17 cellular contexts compared by ENCODE assay signal in the genomic region with DNA sequence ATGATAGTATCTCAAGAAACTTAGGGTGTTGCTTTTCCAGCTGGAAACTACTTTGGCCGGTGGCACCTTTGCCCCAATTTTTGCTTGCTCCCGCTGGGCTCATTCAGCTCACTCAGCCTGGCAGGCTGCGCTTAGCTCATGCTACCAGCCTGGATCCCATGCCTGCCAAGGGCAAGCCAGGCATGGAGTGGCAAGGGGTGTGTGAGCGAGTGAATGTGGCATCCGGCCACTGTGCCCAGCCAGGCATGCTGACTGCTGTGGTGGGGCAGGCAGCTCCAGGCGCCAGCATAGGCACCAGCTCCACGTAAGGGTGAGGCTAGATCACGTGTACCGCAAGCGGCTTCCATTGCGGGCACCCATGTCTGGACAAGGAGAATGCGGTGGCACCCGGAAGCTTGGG. TPM values are rescaled to one million over a fixed set of nuclear protein-coding genes. Genes with fewer than 3 reads are reported as not detected.
DNase-seq lines count a peak whose midpoint lies in the region; ATAC-seq and TF ChIP-seq lines count a peak whose summit lies in the region.
"Had no signal": no experiment of that assay in that cellular context is flagged by ENCODE, and none has a peak within 500 bp of the region (broad histone marks: within the 10 kb centered on the region; RNA-seq: fewer than 3 reads in every experiment).

No MANE protein-coding gene starts in this region.

- H3K27me3 ChIP-seq in trophoblast cell (ENCODE audit: insufficient read depth, low read length) (no peaks in the 10 kb centered on the region), spleen (replicated peaks in 1 of 7) (no peaks in the 10 kb centered on the region), adrenal gland (no peaks in the 10 kb centered on the region)
- H3K27me3 ChIP-seq: BLaER1 had no signal

- no peak overlapping the region for H3K23ac ChIP-seq in trophoblast cell (ENCODE audit: low read length)

- TF ChIP-seq CTCF in spleen (IDR thresholded peaks at IDR 0.05 in 8 of 11, conservative IDR thresholded peaks at IDR 0.05 in 3 of 11): no peak
- TF ChIP-seq CTCF in adrenal gland (IDR thresholded peaks at IDR 0.05): no peak

- H4K12ac ChIP-seq in trophoblast cell (ENCODE audit: low read depth, low read length): no peak overlapping the region

- no peak overlapping the region for H3K4me2 ChIP-seq in trophoblast cell (ENCODE audit: low read length)
- H3K4me2 ChIP-seq: BLaER1 had no signal

- H3K18ac ChIP-seq in trophoblast cell (ENCODE audit: low read length): no peak overlapping the region

- no peak overlapping the region for H3K9ac ChIP-seq in trophoblast cell (ENCODE audit: low read length)
- H3K9ac ChIP-seq: BLaER1 had no signal

- no peaks in the 10 kb centered on the region for H3K79me2 ChIP-seq in trophoblast cell (ENCODE audit: control insufficient read depth, insufficient read depth, low read length, poor library complexity)

- no peak overlapping the region for H2BK5ac ChIP-seq in trophoblast cell (ENCODE audit: low read depth, low read length, poor library complexity)

- H3K36me3 ChIP-seq in trophoblast cell (ENCODE audit: control insufficient read depth in 1 of 2, insufficient read depth in 2 of 2, low read length in 2 of 2) (peaks cover 50 to 74% of the 10 kb centered on the region in 2 experiments), spleen (peaks cover 0 to 100% (median 94%) of the 10 kb centered on the region in 6 donors), adrenal gland (replicated peaks in 1 of 2) (peaks cover 0 to 90% of the 10 kb centered on the region in 2 donors)

- H4K91ac ChIP-seq in trophoblast cell (ENCODE audit: low read depth, low read length): no peak overlapping the region

- H3K9me3 ChIP-seq in trophoblast cell (ENCODE audit: insufficient read depth, low read depth, low read length) (peaks cover 2% of the 10 kb centered on the region), spleen (no peaks in the 10 kb centered on the region), adrenal gland (replicated peaks in 1 of 3) (no peaks in the 10 kb centered on the region)
- H3K9me3 ChIP-seq: BLaER1, Caco-2, HAP-1 had no signal

- intact Hi-C loops in Right ventricle myocardium inferior (cut with DNase I): no loop called here
- intact Hi-C loops in cardiac septum (cut with DNase I): no loop called here
- intact Hi-C loops in spleen (cut with DNase I; ENCODE audit: low total_unique reads): no loop called here
- intact Hi-C loops in adrenal gland (cut with DNase I): no loop called here

- H3K4me3 ChIP-seq in trophoblast cell (ENCODE audit: low read depth, low read length) (peak overlapping the region; percentile 24), spleen (no peak overlapping the region), adrenal gland (no peak overlapping the region)
- H3K4me3 ChIP-seq: BLaER1, HAP-1 had no signal

- H4K8ac ChIP-seq in trophoblast cell (ENCODE audit: low read depth, low read length): no peak overlapping the region

- H3K4ac ChIP-seq in trophoblast cell (ENCODE audit: low read depth, low read length): no peak overlapping the region

- no peak overlapping the region for H3K27ac ChIP-seq in trophoblast cell (ENCODE audit: low read depth, low read length)
- no peak overlapping the region for H3K27ac ChIP-seq in spleen
- no peak overlapping the region for H3K27ac ChIP-seq in adrenal gland
- H3K27ac ChIP-seq: 22Rv1, BLaER1, C4-2B had no signal

- H2BK120ac ChIP-seq in trophoblast cell (ENCODE audit: insufficient read depth, low read length, poor library complexity): no peak overlapping the region

- no peak overlapping the region for H2AK5ac ChIP-seq in trophoblast cell (ENCODE audit: low read length)

- ATAC-seq in Right ventricle myocardium inferior: no peak
- ATAC-seq: CD8-positive, alpha-beta T cell had no signal

- H2BK12ac ChIP-seq in trophoblast cell (ENCODE audit: low read length): no peak overlapping the region

- no peak overlapping the region for H2AFZ ChIP-seq in trophoblast cell (ENCODE audit: insufficient read depth, low read length, poor library complexity)

- no CpG with 5 or more reads among the region's 13 CpGs for WGBS in trophoblast cell (ENCODE audit: extremely low coverage, insufficient coverage, insufficient read length)
- WGBS in spleen, 5 donors: 97 to 100% (median 99%) methylated on average over 1 to 13 of the region's 13 CpGs
- WGBS in adrenal gland, 4 donors: 96 to 98% (median 97%) methylated on average over 5 to 13 of the region's 13 CpGs

- TF ChIP-seq POLR2A in spleen (IDR thresholded peaks at IDR 0.05) (no peak), erythroblast (IDR thresholded peaks at IDR 0.05; ENCODE audit: low read length) (no peak), adrenal gland (IDR thresholded peaks at IDR 0.05) (no peak)

- DNase-seq in Right ventricle myocardium inferior (ENCODE audit: missing footprints) (peak; percentile 41), cardiac septum (ENCODE audit: low spot score) (no peak), trophoblast cell (no peak), spleen (peak; percentile 53), erythroblast (lab: John Stamatoyannopoulos, UW) (no peak), adrenal gland (no peak)
- DNase-seq: Caco-2; CD4-positive, CD25-positive, alpha-beta regulatory T cell; CD8-positive, alpha-beta T cell; DMS153; DND-41; GOT3; HFFc6 had no signal

- H3K14ac ChIP-seq in trophoblast cell (ENCODE audit: low read length): no peak overlapping the region

- H3K4me1 ChIP-seq in trophoblast cell (ENCODE audit: control insufficient read depth in 1 of 2, insufficient read depth in 2 of 2, low read length in 2 of 2) (no peaks in the 10 kb centered on the region), spleen (no peaks in the 10 kb centered on the region), adrenal gland (replicated peaks in 1 of 2) (no peaks in the 10 kb centered on the region)
- H3K4me1 ChIP-seq: BLaER1, Caco-2, HAP-1 had no signal

- no peaks in the 10 kb centered on the region for H3K79me1 ChIP-seq in trophoblast cell (ENCODE audit: low read length)

RNA-seq across cellular contexts. Expression of gene B3GNT9, which starts 9.4 kb away (rescaled TPM):
- total RNA-seq in Right ventricle myocardium inferior (9.3 TPM), cardiac septum (12.4 TPM), spleen (10 to 100 TPM in 4 of 7 donors, 1 to 10 TPM in 3; 6.1 to 15.3 (median 10.1) TPM), adrenal gland (10 to 100 TPM; 13.4 to 52.1 (median 29.2) TPM)
- polyA plus RNA-seq in trophoblast cell (2013): 5.6 TPM in 2 replicates
- polyA plus RNA-seq in spleen (1 to 10 TPM; 2.0 to 6.6 (median 3.0) TPM), adrenal gland (10 to 100 TPM in 2 of 3 donors, 1 to 10 TPM in 1; 6.4 to 15.0 (median 11.9) TPM)

RNA-seq across cellular contexts. Expression of gene TRADD, which starts 18.3 kb away (rescaled TPM):
- total RNA-seq in Right ventricle myocardium inferior: 8.2 TPM
- 11.0 TPM for total RNA-seq in cardiac septum
- 4.8 and 5.4 TPM in 2 replicates for polyA plus RNA-seq in trophoblast cell (2013)
- total RNA-seq in spleen: 10 to 100 TPM; 29.2 to 39.3 (median 31.1) TPM
- 10 to 100 TPM; 27.5 to 42.2 (median 35.3) TPM for polyA plus RNA-seq in spleen
- total RNA-seq in adrenal gland: 10 to 100 TPM; 15.6 to 62.7 (median 34.2) TPM
- 10 to 100 TPM in 2 of 3 donors, 1 to 10 TPM in 1; 4.1 to 30.5 (median 19.6) TPM for polyA plus RNA-seq in adrenal gland

RNA-seq across cellular contexts. Expression of gene FBXL8, which starts 18.4 kb away (rescaled TPM):
- total RNA-seq in Right ventricle myocardium inferior (10.8 TPM), cardiac septum (9.5 TPM), spleen (10 to 100 TPM in 6 of 7 donors, 1 to 10 TPM in 1; 8.4 to 29.9 (median 13.2) TPM), adrenal gland (10 to 100 TPM in 7 of 8 donors, 1 to 10 TPM in 1; 3.6 to 58.3 (median 38.8) TPM)
- polyA plus RNA-seq in trophoblast cell (2013): 3.0 and 3.5 TPM in 2 replicates
- polyA plus RNA-seq in spleen (10 to 100 TPM in 1 of 3 donors, 1 to 10 TPM in 2; 6.0 to 11.2 (median 6.0) TPM), adrenal gland (10 to 100 TPM in 2 of 3 donors, 1 to 10 TPM in 1; 1.4 to 63.0 (median 27.3) TPM)

RNA-seq across cellular contexts. Expression of gene HSF4, which starts 23.2 kb away (rescaled TPM):
- total RNA-seq in Right ventricle myocardium inferior (49.9 TPM), cardiac septum (49.1 TPM), spleen (10 to 100 TPM; 11.5 to 43.7 (median 23.3) TPM), adrenal gland (100 to 1,000 TPM in 2 of 8 donors, 10 to 100 TPM in 6; 11.1 to 163 (median 49.4) TPM)
- 4.6 and 5.1 TPM in 2 replicates for polyA plus RNA-seq in trophoblast cell (2013)
- polyA plus RNA-seq in spleen (10 to 100 TPM; 16.1 to 24.0 (median 16.7) TPM), adrenal gland (100 to 1,000 TPM in 2 of 3 donors, 1 to 10 TPM in 1; 5.9 to 700 (median 234) TPM)
- polyA plus RNA-seq: CD4-positive, CD25-positive, alpha-beta regulatory T cell had no signal

RNA-seq across cellular contexts. Expression of gene NOL3, which starts 28.9 kb away (rescaled TPM):
- total RNA-seq in Right ventricle myocardium inferior (109 TPM), cardiac septum (86.3 TPM), spleen (10 to 100 TPM in 6 of 7 donors, 1 to 10 TPM in 1; 8.2 to 14.2 (median 13.6) TPM), adrenal gland (100 to 1,000 TPM in 5 of 8 donors, 10 to 100 TPM in 3; 43.1 to 162 (median 110) TPM)
- 4.9 and 5.2 TPM in 2 replicates for polyA plus RNA-seq in trophoblast cell (2013)
- polyA plus RNA-seq in spleen (10 to 100 TPM in 2 of 3 donors, 1 to 10 TPM in 1; 8.7 to 12.0 (median 10.8) TPM), adrenal gland (100 to 1,000 TPM in 2 of 3 donors, 10 to 100 TPM in 1; 58.3 to 168 (median 150) TPM)
- polyA plus RNA-seq: CD4-positive, CD25-positive, alpha-beta regulatory T cell had no signal

Comparison
In these comparisons a context has a peak if more than half of its experiments do, and no peak if none do; other contexts are left out.
1. DNase-seq: peak in Right ventricle myocardium inferior (single experiment) and spleen (single experiment); none in cardiac septum (single experiment), trophoblast cell (0 of 2), erythroblast (0 of 2) and adrenal gland (0 of 7).